ENCODE assay signal across 19 cellular contexts in the genomic region with DNA sequence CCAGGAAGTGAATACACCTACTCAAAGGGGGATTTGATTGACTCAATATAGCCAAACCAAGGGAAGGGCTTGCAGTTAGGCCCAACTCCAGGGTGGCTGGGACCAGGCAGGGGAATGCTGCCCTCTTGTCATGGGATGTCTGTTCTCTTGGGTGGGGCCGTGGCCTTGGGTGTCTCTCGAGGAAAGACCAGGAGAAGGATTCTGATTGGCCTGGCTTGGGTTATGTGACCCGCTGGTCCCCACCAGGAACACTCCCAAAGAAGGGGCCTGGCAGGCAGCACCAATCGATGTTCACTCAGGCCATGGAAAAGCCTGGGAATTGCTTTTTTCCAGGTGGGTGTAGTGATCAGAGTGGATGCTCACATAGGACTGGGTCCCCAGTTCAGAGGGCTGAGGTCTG. TPM values are rescaled to one million over a fixed set of nuclear protein-coding genes. Genes with fewer than 3 reads are reported as not detected.
A peak's percentile ranks its signal among the peaks of the same experiment; 100 is the strongest.
DNase-seq lines count a peak whose midpoint lies in the region; ATAC-seq and TF ChIP-seq lines count a peak whose summit lies in the region.
"Had no signal": no experiment of that assay in that cellular context is flagged by ENCODE, and none has a peak within 500 bp of the region (broad histone marks: within the 10 kb centered on the region; RNA-seq: fewer than 3 reads in every experiment).

No MANE protein-coding gene starts in this region.

- no peak for ATAC-seq in left lobe of liver
- ATAC-seq: A549; CD8-positive, alpha-beta T cell; GM12878 had no signal

- CTCF ChIA-PET in Caco-2 (lab: Charles Lee), result no interaction called here

- H3K9me3 ChIP-seq in Caco-2, result no peaks in the 10 kb centered on the region
- H3K9me3 ChIP-seq: A549 had no signal

- intact Hi-C loops in Caco-2 (cut with micrococcal nuclease; ENCODE audit: unreplicated experiment), result no loop called here
- intact Hi-C loops in posterior vena cava (cut with DNase I), result no loop called here

- no peaks in the 10 kb centered on the region for H3K36me3 Mint-ChIP-seq in Caco-2 (ENCODE audit: insufficient read depth, unreplicated experiment)
- H3K36me3 Mint-ChIP-seq: CD8-positive, alpha-beta T cell had no signal

- H3K4me1 Mint-ChIP-seq in Caco-2 (ENCODE audit: low read depth, unreplicated experiment), result peaks cover 25% of the 10 kb centered on the region
- H3K4me1 Mint-ChIP-seq: B cell had no signal

- H3K27me3 ChIP-seq in Caco-2 (replicated peaks; ENCODE audit: control insufficient read depth, insufficient read depth, low read length), result no peaks in the 10 kb centered on the region
- H3K27me3 ChIP-seq: BLaER1 treated with 17β-estradiol and CSF1 and Interleukin-3, amounts not matched to agents 10 nM and 100 nM had no signal

- peak overlapping the region; percentile 48 for H3K27ac Mint-ChIP-seq in Caco-2 (ENCODE audit: unreplicated experiment)
- H3K27ac Mint-ChIP-seq: B cell; CD4-positive, alpha-beta T cell; CD8-positive, alpha-beta T cell had no signal

- H3K9me3 Mint-ChIP-seq in Caco-2 (ENCODE audit: unreplicated experiment), result peaks cover 10% of the 10 kb centered on the region
- H3K9me3 Mint-ChIP-seq: CD4-positive, alpha-beta T cell; CD8-positive, alpha-beta T cell had no signal

- H3K27me3 Mint-ChIP-seq in Caco-2 (ENCODE audit: insufficient read depth, unreplicated experiment), result no peaks in the 10 kb centered on the region

- no peak for TF ChIP-seq CTCF in Caco-2 (IDR thresholded peaks at IDR 0.05; ENCODE audit: insufficient read depth in 1 of 2, low read depth in 1 of 2, low read length in 1 of 2, severe bottlenecking in 1 of 2, unreplicated experiment in 1 of 2)

- BruUV-seq in Caco-2 (replicated peaks; lab: Mats Ljungman, UMichigan), result no TSS peak

- peak; percentile 3 for DNase-seq in activated effector memory CD4-positive, alpha-beta T cell treated with anti-CD3 and anti-CD28 coated beads, Interleukin-2, amount 50 U/mL, for 16 hours
- DNase-seq in activated effector memory CD4-positive, alpha-beta T cell treated with Interleukin-2 at 50 U/mL for 16 hours, result no peak
- DNase-seq in Caco-2 (no peak), posterior vena cava (ENCODE audit: low spot score) (peak; percentile 60), left lobe of liver (ENCODE audit: low spot score) (no peak)
- DNase-seq: AML-193; CD4-positive, alpha-beta T cell; CD8-positive, alpha-beta T cell; DMS 273 treated with DMSO at 0.1 percent for 48 hours; DMS153; DMS53; DMS79; DND-41; EL; GDM1 had no signal

- no peak overlapping the region for H3K4me3 Mint-ChIP-seq in Caco-2 (ENCODE audit: unreplicated experiment)
- H3K4me3 Mint-ChIP-seq: B cell; CD4-positive, alpha-beta T cell; CD8-positive, alpha-beta T cell had no signal

- POLR2A ChIA-PET in Caco-2 (lab: Charles Lee), result no interaction called here

- no peak overlapping the region for H3K4me3 ChIP-seq in Caco-2 (ENCODE audit: low read depth, low read length)
- H3K4me3 ChIP-seq: A549; BLaER1 treated with 17β-estradiol and CSF1 and Interleukin-3, amounts not matched to agents 10 nM and 100 nM; GM12878 had no signal

- no peaks in the 10 kb centered on the region for H3K36me3 ChIP-seq in Caco-2 (ENCODE audit: control insufficient read depth, insufficient read depth, low read length)
- H3K36me3 ChIP-seq: BLaER1 treated with 17β-estradiol and CSF1 and Interleukin-3, amounts not matched to agents 10 nM and 100 nM had no signal

- peaks cover 51% of the 10 kb centered on the region for H3K4me1 ChIP-seq in Caco-2
- H3K4me1 ChIP-seq: A549 had no signal

RNA-seq across cellular contexts. Expression of a gene that starts 10.1 kb away (rescaled TPM):
- total RNA-seq in Caco-2 (2022), result 23.2 and 26.9 TPM in 2 replicates
- 10 to 100 TPM; 25.8 to 37.0 TPM for total RNA-seq in posterior vena cava
- total RNA-seq in left lobe of liver, result 8.4 TPM

Comparison
In these comparisons a context has a peak if more than half of its experiments do, and no peak if none do; other contexts are left out.
1. DNase-seq: peak in activated effector memory CD4-positive, alpha-beta T cell treated with anti-CD3 and anti-CD28 coated beads, Interleukin-2, amount 50 U/mL, for 16 hours (single experiment) and posterior vena cava (single experiment); none in activated effector memory CD4-positive, alpha-beta T cell treated with Interleukin-2 at 50 U/mL for 16 hours (single experiment), Caco-2 (0 of 2) and left lobe of liver (single experiment).